Comparison of ENCODE assay signal across 1 cellular context in the genomic region with DNA sequence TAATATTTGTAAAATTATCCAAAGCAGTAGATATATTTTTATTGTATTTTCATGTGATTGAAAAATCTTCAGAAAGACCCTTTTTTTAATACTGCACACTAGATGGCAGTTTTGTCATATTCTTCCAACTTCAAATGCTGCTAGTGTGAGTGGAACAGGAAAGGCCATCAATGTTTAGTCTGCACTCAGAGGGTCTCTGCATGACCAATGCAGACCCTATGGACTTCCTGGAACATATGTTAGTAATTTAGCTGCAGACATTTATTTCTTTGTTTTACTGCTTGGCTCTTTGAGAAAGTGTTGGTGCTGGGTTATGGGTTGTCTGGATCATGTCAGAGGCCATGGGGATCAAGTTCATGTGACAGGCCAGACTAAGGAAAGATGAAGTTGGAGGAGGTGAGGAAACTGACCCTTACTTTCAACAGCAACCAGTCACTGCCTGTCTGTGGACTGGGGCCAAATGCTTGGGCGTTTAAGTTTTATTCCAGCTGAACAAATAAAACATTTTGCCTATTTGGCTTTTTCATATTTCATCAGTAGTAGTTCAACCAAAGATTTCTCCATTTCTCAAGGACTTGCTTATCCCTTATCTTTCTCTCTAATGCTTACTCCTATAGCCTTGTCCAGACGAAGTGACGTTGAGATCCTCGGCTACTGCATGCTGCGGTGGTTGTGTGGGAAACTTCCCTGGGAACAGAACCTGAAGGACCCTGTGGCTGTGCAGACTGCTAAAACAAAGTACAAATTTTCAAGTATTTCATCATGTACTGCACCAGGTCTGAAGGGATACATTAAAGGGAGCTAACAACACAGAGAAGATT.
TF ChIP-seq lines count a peak whose summit lies in the region.

No MANE protein-coding gene starts in this region.

TF ChIP-seq in H1, 55 proteins besides CTCF, POLR2A, EP300 and RAD21 (continued from another document):
- TF ChIP-seq, protein P1, sequence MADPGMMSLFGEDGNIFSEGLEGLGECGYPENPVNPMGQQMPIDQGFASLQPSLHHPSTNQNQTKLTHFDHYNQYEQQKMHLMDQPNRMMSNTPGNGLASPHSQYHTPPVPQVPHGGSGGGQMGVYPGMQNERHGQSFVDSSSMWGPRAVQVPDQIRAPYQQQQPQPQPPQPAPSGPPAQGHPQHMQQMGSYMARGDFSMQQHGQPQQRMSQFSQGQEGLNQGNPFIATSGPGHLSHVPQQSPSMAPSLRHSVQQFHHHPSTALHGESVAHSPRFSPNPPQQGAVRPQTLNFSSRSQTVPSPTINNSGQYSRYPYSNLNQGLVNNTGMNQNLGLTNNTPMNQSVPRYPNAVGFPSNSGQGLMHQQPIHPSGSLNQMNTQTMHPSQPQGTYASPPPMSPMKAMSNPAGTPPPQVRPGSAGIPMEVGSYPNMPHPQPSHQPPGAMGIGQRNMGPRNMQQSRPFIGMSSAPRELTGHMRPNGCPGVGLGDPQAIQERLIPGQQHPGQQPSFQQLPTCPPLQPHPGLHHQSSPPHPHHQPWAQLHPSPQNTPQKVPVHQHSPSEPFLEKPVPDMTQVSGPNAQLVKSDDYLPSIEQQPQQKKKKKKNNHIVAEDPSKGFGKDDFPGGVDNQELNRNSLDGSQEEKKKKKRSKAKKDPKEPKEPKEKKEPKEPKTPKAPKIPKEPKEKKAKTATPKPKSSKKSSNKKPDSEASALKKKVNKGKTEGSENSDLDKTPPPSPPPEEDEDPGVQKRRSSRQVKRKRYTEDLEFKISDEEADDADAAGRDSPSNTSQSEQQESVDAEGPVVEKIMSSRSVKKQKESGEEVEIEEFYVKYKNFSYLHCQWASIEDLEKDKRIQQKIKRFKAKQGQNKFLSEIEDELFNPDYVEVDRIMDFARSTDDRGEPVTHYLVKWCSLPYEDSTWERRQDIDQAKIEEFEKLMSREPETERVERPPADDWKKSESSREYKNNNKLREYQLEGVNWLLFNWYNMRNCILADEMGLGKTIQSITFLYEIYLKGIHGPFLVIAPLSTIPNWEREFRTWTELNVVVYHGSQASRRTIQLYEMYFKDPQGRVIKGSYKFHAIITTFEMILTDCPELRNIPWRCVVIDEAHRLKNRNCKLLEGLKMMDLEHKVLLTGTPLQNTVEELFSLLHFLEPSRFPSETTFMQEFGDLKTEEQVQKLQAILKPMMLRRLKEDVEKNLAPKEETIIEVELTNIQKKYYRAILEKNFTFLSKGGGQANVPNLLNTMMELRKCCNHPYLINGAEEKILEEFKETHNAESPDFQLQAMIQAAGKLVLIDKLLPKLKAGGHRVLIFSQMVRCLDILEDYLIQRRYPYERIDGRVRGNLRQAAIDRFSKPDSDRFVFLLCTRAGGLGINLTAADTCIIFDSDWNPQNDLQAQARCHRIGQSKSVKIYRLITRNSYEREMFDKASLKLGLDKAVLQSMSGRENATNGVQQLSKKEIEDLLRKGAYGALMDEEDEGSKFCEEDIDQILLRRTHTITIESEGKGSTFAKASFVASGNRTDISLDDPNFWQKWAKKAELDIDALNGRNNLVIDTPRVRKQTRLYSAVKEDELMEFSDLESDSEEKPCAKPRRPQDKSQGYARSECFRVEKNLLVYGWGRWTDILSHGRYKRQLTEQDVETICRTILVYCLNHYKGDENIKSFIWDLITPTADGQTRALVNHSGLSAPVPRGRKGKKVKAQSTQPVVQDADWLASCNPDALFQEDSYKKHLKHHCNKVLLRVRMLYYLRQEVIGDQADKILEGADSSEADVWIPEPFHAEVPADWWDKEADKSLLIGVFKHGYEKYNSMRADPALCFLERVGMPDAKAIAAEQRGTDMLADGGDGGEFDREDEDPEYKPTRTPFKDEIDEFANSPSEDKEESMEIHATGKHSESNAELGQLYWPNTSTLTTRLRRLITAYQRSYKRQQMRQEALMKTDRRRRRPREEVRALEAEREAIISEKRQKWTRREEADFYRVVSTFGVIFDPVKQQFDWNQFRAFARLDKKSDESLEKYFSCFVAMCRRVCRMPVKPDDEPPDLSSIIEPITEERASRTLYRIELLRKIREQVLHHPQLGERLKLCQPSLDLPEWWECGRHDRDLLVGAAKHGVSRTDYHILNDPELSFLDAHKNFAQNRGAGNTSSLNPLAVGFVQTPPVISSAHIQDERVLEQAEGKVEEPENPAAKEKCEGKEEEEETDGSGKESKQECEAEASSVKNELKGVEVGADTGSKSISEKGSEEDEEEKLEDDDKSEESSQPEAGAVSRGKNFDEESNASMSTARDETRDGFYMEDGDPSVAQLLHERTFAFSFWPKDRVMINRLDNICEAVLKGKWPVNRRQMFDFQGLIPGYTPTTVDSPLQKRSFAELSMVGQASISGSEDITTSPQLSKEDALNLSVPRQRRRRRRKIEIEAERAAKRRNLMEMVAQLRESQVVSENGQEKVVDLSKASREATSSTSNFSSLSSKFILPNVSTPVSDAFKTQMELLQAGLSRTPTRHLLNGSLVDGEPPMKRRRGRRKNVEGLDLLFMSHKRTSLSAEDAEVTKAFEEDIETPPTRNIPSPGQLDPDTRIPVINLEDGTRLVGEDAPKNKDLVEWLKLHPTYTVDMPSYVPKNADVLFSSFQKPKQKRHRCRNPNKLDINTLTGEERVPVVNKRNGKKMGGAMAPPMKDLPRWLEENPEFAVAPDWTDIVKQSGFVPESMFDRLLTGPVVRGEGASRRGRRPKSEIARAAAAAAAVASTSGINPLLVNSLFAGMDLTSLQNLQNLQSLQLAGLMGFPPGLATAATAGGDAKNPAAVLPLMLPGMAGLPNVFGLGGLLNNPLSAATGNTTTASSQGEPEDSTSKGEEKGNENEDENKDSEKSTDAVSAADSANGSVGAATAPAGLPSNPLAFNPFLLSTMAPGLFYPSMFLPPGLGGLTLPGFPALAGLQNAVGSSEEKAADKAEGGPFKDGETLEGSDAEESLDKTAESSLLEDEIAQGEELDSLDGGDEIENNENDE (IDR thresholded peaks at IDR 0.05; ENCODE audit: insufficient replicate concordance, low read length) = no peak
- TF ChIP-seq SIRT6 (IDR thresholded peaks at IDR 0.05; ENCODE audit: low read length) = no peak
- no peak for TF ChIP-seq POLR2AphosphoS5 (IDR thresholded peaks at IDR 0.05; ENCODE audit: low read depth, low read length)
- no peak for TF ChIP-seq CBX8 (IDR thresholded peaks at IDR 0.05; ENCODE audit: borderline replicate concordance, low read depth, low read length)
- TF ChIP-seq, protein P2, sequence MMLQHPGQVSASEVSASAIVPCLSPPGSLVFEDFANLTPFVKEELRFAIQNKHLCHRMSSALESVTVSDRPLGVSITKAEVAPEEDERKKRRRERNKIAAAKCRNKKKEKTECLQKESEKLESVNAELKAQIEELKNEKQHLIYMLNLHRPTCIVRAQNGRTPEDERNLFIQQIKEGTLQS (IDR thresholded peaks at IDR 0.05; ENCODE audit: insufficient read depth, low read depth, low read length) = no peak
- TF ChIP-seq YY1 (IDR thresholded peaks at IDR 0.05; ENCODE audit: low read depth, low read length) = no peak
- TF ChIP-seq CBX5 (IDR thresholded peaks at IDR 0.05; ENCODE audit: low read depth, low read length) = no peak
- TF ChIP-seq KDM5A (IDR thresholded peaks at IDR 0.05; ENCODE audit: low read length) = no peak
- TF ChIP-seq GTF2F1 (IDR thresholded peaks at IDR 0.05; ENCODE audit: borderline replicate concordance, low read depth, low read length) = no peak
- TF ChIP-seq ZNF274 (IDR thresholded peaks at IDR 0.05; ENCODE audit: borderline replicate concordance, extremely low read depth, low read length) = no peak
- TF ChIP-seq TAF1 (IDR thresholded peaks at IDR 0.05; ENCODE audit: low read depth, low read length) = no peak
- TF ChIP-seq RFX5 (IDR thresholded peaks at IDR 0.05; ENCODE audit: borderline replicate concordance, low read depth, low read length) = no peak
- TF ChIP-seq FOSL1 (IDR thresholded peaks at IDR 0.05; ENCODE audit: insufficient read depth, low read depth, low read length) = no peak
- TF ChIP-seq BACH1 (IDR thresholded peaks at IDR 0.05; ENCODE audit: low read length) = no peak
- no peak for TF ChIP-seq CEBPB (IDR thresholded peaks at IDR 0.05; ENCODE audit: low read depth, low read length)
- TF ChIP-seq TCF12 (IDR thresholded peaks at IDR 0.05; ENCODE audit: low read depth, low read length) = no peak
- no peak for TF ChIP-seq E2F6 (IDR thresholded peaks at IDR 0.05)
TF ChIP-seq in H1: peak in this region for 0.
